Comparison of ENCODE assay signal across 1 cellular context in genomic region chr16:30076276-30076791, GRCh38.
TF ChIP-seq lines count a peak whose summit lies in the region.

No MANE protein-coding gene starts in this region.

TF ChIP-seq in HEK293, 187 proteins besides CTCF, POLR2A, EP300 and RAD21 (continued from another document):
- TF ChIP-seq ZNF518A (tag by site-specific recombination; conservative IDR thresholded peaks at IDR 0.05; ENCODE audit: low read depth) (no peak), ZNF266 (tag by site-specific recombination; IDR thresholded peaks at IDR 0.05; ENCODE audit: low read depth) (no peak), ZNF423 (tag by site-specific recombination; IDR thresholded peaks at IDR 0.05) (no peak), EGR2 (tag by site-specific recombination; IDR thresholded peaks at IDR 0.05; ENCODE audit: low read depth) (0 out of 2 replicates have a peak, but pooled peaks have one; percentile 31), ZNF138 (tag by site-specific recombination; IDR thresholded peaks at IDR 0.05; ENCODE audit: borderline replicate concordance) (no peak), ZSCAN30 (tag by site-specific recombination; IDR thresholded peaks at IDR 0.05) (no peak), YY1 (tag by site-specific recombination; IDR thresholded peaks at IDR 0.05) (peak; percentile 32; the same call in 1 of the 2 replicates), ZBTB20 (tag by site-specific recombination; IDR thresholded peaks at IDR 0.05) (no peak), ZNF335 (tag by site-specific recombination; conservative IDR thresholded peaks at IDR 0.05) (peak; percentile 33; the same call in 1 of the 2 replicates), MYNN (tag by site-specific recombination; IDR thresholded peaks at IDR 0.05; ENCODE audit: borderline replicate concordance) (no peak), ZNF311 (tag by site-specific recombination; IDR thresholded peaks at IDR 0.05; ENCODE audit: borderline replicate concordance) (no peak), ZEB2 (tag by site-specific recombination; IDR thresholded peaks at IDR 0.05) (no peak), ZNF354C (tag by site-specific recombination; IDR thresholded peaks at IDR 0.05; ENCODE audit: borderline replicate concordance, low read depth) (no peak), ZNF76 (tag by site-specific recombination; IDR thresholded peaks at IDR 0.05; ENCODE audit: borderline replicate concordance, low read depth) (peak; percentile 67; the same call in 1 of the 2 replicates), ZNF600 (tag by site-specific recombination; IDR thresholded peaks at IDR 0.05) (peak; percentile 35; the same call in 1 of the 2 replicates), SP7 (tag by site-specific recombination; IDR thresholded peaks at IDR 0.05) (no peak)
- TF ChIP-seq, protein P1, sequence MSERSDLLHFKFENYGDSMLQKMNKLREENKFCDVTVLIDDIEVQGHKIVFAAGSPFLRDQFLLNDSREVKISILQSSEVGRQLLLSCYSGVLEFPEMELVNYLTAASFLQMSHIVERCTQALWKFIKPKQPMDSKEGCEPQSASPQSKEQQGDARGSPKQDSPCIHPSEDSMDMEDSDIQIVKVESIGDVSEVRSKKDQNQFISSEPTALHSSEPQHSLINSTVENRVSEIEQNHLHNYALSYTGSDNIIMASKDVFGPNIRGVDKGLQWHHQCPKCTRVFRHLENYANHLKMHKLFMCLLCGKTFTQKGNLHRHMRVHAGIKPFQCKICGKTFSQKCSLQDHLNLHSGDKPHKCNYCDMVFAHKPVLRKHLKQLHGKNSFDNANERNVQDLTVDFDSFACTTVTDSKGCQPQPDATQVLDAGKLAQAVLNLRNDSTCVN (tag by site-specific recombination; optimal IDR thresholded peaks at IDR 0.05), result peak; percentile 45
- TF ChIP-seq, protein P2, sequence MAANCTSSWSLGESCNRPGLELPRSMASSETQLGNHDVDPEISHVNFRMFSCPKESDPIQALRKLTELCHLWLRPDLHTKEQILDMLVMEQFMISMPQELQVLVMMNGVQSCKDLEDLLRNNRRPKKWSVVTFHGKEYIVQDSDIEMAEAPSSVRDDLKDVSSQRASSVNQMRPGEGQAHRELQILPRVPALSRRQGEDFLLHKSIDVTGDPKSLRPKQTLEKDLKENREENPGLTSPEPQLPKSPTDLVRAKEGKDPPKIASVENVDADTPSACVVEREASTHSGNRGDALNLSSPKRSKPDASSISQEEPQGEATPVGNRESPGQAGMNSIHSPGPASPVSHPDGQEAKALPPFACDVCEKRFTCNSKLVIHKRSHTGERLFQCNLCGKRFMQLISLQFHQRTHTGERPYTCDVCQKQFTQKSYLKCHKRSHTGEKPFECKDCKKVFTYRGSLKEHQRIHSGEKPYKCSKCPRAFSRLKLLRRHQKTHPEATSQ (tag by site-specific recombination; IDR thresholded peaks at IDR 0.05), result no peak
- TF ChIP-seq, protein P3, sequence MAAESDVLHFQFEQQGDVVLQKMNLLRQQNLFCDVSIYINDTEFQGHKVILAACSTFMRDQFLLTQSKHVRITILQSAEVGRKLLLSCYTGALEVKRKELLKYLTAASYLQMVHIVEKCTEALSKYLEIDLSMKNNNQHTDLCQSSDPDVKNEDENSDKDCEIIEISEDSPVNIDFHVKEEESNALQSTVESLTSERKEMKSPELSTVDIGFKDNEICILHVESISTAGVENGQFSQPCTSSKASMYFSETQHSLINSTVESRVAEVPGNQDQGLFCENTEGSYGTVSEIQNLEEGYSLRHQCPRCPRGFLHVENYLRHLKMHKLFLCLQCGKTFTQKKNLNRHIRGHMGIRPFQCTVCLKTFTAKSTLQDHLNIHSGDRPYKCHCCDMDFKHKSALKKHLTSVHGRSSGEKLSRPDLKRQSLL (tag by site-specific recombination; IDR thresholded peaks at IDR 0.05), result peak; percentile 62; the same call in 1 of the 2 replicates
TF ChIP-seq in HEK293: peak in this region for 11.
